8 cellular contexts compared by ENCODE assay signal in genomic region chr16:67845291-67846062, GRCh38. TPM values are rescaled to one million over a fixed set of nuclear protein-coding genes. Genes with fewer than 3 reads are reported as not detected.
DNase-seq lines count a peak whose midpoint lies in the region; ATAC-seq and TF ChIP-seq lines count a peak whose summit lies in the region.

No MANE protein-coding gene starts in this region.

- no peaks in the 10 kb centered on the region for H3K27me3 Mint-ChIP-seq in activated naive CD8-positive, alpha-beta T cell treated with anti-CD3 and anti-CD28 coated beads, Interleukin-2, amount 50 U/mL, for 24 hours

- H3K27ac ChIP-seq in heart right ventricle = peak overlapping the region; percentile 90 to 100 (median 97)
- H3K27ac ChIP-seq in right lobe of liver = peak overlapping the region; percentile 89 to 92 (median 90)
- H3K27ac ChIP-seq in urinary bladder (ENCODE audit: low read depth) = peak overlapping the region; percentile 13

- ATAC-seq in heart right ventricle (no peak), left cardiac atrium (no peak), right lobe of liver (no peak), GM18505 (IDR thresholded peaks at IDR 0.05; ENCODE audit: unreplicated experiment) (no peak)
- ATAC-seq in activated naive CD8-positive, alpha-beta T cell treated with anti-CD3 and anti-CD28 coated beads, Interleukin-2, amount 50 U/mL, for 24 hours = no peak

- peaks cover 59% of the 10 kb centered on the region for H3K4me1 Mint-ChIP-seq in activated naive CD8-positive, alpha-beta T cell treated with anti-CD3 and anti-CD28 coated beads, Interleukin-2, amount 50 U/mL, for 24 hours

- H3K27me3 ChIP-seq in heart right ventricle = no peaks in the 10 kb centered on the region
- H3K27me3 ChIP-seq in right lobe of liver = no peaks in the 10 kb centered on the region

- no peaks in the 10 kb centered on the region for H3K9me3 Mint-ChIP-seq in activated naive CD8-positive, alpha-beta T cell treated with anti-CD3 and anti-CD28 coated beads, Interleukin-2, amount 50 U/mL, for 24 hours

- intact Hi-C loops in heart right ventricle (cut with DNase I) = loop anchor here in 3 of 10 donors (2.0 to 10.0 kb wide), 5 partner anchors 17 to 321 kb away; partner anchors contain the start of genes EDC4 (in 1 of the 3), RANBP10 (in 1 of the 3), RIPOR1 (in 1 of the 3) and TSNAXIP1 (in 1 of the 3)
- intact Hi-C loops in left cardiac atrium (cut with DNase I) = loop anchor here in 1 of 2 donors (2.0 kb wide), 1 partner anchor 27 kb away; the partner anchor contains the start of gene EDC4
- intact Hi-C loops in right lobe of liver (cut with DNase I) = no loop called here

- peaks cover 14% of the 10 kb centered on the region for H3K36me3 Mint-ChIP-seq in activated naive CD8-positive, alpha-beta T cell treated with anti-CD3 and anti-CD28 coated beads, Interleukin-2, amount 50 U/mL, for 24 hours (ENCODE audit: low read depth)

- TF ChIP-seq CTCF in heart right ventricle (IDR thresholded peaks at IDR 0.05) (no peak), right lobe of liver (IDR thresholded peaks at IDR 0.05) (no peak)

- H3K4me3 ChIP-seq in heart right ventricle = peak overlapping the region in 9 of 10 donors; percentile 83 to 100 (median 99)
- H3K4me3 ChIP-seq in right lobe of liver = peak overlapping the region in 2 of 3 donors; percentile 85 to 100
- no peak overlapping the region for H3K4me3 ChIP-seq in urinary bladder (ENCODE audit: low read depth, low read length)

- no peaks in the 10 kb centered on the region for H3K9me3 ChIP-seq in heart right ventricle
- H3K9me3 ChIP-seq in right lobe of liver = no peaks in the 10 kb centered on the region

- 57 to 60% methylated on average over 5 of the region's 5 CpGs for WGBS in heart right ventricle, 2 donors
- WGBS in right lobe of liver (ENCODE audit: insufficient coverage, low coverage, low lambda C conversion rate, missing lambda C conversion rate) = 65% methylated on average over 3 of the region's 5 CpGs
- 67% methylated on average over 5 of the region's 5 CpGs for whole genome bisulfite sequencing in urinary bladder

- H3K4me3 Mint-ChIP-seq in activated naive CD8-positive, alpha-beta T cell treated with anti-CD3 and anti-CD28 coated beads, Interleukin-2, amount 50 U/mL, for 24 hours = peak overlapping the region; percentile 92

- TF ChIP-seq POLR2A in right lobe of liver (IDR thresholded peaks at IDR 0.05) = no peak
- TF ChIP-seq POLR2A in GM18505 (IDR thresholded peaks at IDR 0.05; ENCODE audit: borderline replicate concordance, extremely low read depth, insufficient read depth, insufficient read length) = no peak

- H3K4me1 ChIP-seq in heart right ventricle (peaks cover 21 to 69% (median 60%) of the 10 kb centered on the region in 9 donors), right lobe of liver (peaks cover 0 to 44% (median 12%) of the 10 kb centered on the region in 4 donors), urinary bladder (ENCODE audit: insufficient read depth) (peaks cover 3% of the 10 kb centered on the region)

- peaks cover 0 to 3% (median 0%) of the 10 kb centered on the region in 9 donors for H3K36me3 ChIP-seq in heart right ventricle
- no peaks in the 10 kb centered on the region for H3K36me3 ChIP-seq in right lobe of liver
- H3K36me3 ChIP-seq in urinary bladder (ENCODE audit: insufficient read depth) = no peaks in the 10 kb centered on the region

- DNase-seq in heart right ventricle (no peak), left cardiac atrium (no peak), right lobe of liver (no peak), globus pallidus (ENCODE audit: low spot score) (no peak), NCI-H2081 (lab: John Stamatoyannopoulos, UW) (no peak)
- DNase-seq in activated naive CD8-positive, alpha-beta T cell treated with anti-CD3 and anti-CD28 coated beads, Interleukin-2, amount 50 U/mL, for 24 hours = no peak

- H3K27ac Mint-ChIP-seq in activated naive CD8-positive, alpha-beta T cell treated with anti-CD3 and anti-CD28 coated beads, Interleukin-2, amount 50 U/mL, for 24 hours = peak overlapping the region; percentile 96

RNA-seq across cellular contexts. Expression of gene NUTF2, which starts 1.3 kb away (rescaled TPM):
- total RNA-seq in heart right ventricle = 100 to 1,000 TPM in 1 of 10 donors, 10 to 100 TPM in 9; 73.9 to 105 (median 80.5) TPM
- polyA plus RNA-seq in heart right ventricle = 100 to 1,000 TPM; 186 to 214 TPM
- total RNA-seq in left cardiac atrium = 10 to 100 TPM; 59.8 to 73.9 TPM
- total RNA-seq in right lobe of liver = 10 to 100 TPM; 23.4 to 67.8 (median 33.9) TPM
- 70.6 TPM for total RNA-seq in urinary bladder
- 117 TPM for polyA plus RNA-seq in urinary bladder

RNA-seq across cellular contexts. Expression of gene CENPT, which starts 2.0 kb away (rescaled TPM):
- total RNA-seq in heart right ventricle = 10 to 100 TPM; 16.1 to 27.1 (median 19.1) TPM
- 10 to 100 TPM; 31.1 to 63.3 TPM for polyA plus RNA-seq in heart right ventricle
- 10 to 100 TPM; 22.1 to 22.2 TPM for total RNA-seq in left cardiac atrium
- 10 to 100 TPM; 12.2 to 21.1 (median 18.2) TPM for total RNA-seq in right lobe of liver
- 16.5 TPM for total RNA-seq in urinary bladder
- polyA plus RNA-seq in urinary bladder = 49.4 TPM

RNA-seq across cellular contexts. Expression of gene THAP11, which starts 3.4 kb away (rescaled TPM):
- 10 to 100 TPM; 20.6 to 41.3 (median 26.9) TPM for total RNA-seq in heart right ventricle
- polyA plus RNA-seq in heart right ventricle = 10 to 100 TPM in 1 of 2 donors, 1 to 10 TPM in 1; 6.0 to 23.5 TPM
- total RNA-seq in left cardiac atrium = 10 to 100 TPM; 24.5 to 24.7 TPM
- 10 to 100 TPM in 4 of 6 experiments, 1 to 10 TPM in 2; 8.9 to 23.9 (median 11.7) TPM for total RNA-seq in right lobe of liver
- 27.2 TPM for total RNA-seq in urinary bladder
- polyA plus RNA-seq in urinary bladder = 42.2 TPM

RNA-seq across cellular contexts. Expression of gene EDC4, which starts 27.4 kb away (rescaled TPM):
- total RNA-seq in heart right ventricle (10 to 100 TPM; 25.8 to 41.6 (median 31.3) TPM), left cardiac atrium (10 to 100 TPM; 23.3 to 31.5 TPM), right lobe of liver (10 to 100 TPM; 16.2 to 25.4 (median 19.5) TPM), urinary bladder (31.8 TPM)
- polyA plus RNA-seq in heart right ventricle (10 to 100 TPM; 30.2 to 46.8 TPM), urinary bladder (43.2 TPM)

RNA-seq across cellular contexts. Expression of gene TSNAXIP1, which starts 38.8 kb away (rescaled TPM):
- total RNA-seq in heart right ventricle (1 to 10 TPM in 1 of 10 donors, under 1 TPM in 9; 0.15 to 1.1 (median 0.48) TPM), left cardiac atrium (under 1 TPM; 0.55 to 0.74 TPM), right lobe of liver (1 to 10 TPM in 3 of 6 experiments, under 1 TPM in 3; 0.42 to 1.2 (median 0.99) TPM), urinary bladder (1.2 TPM)
- polyA plus RNA-seq in heart right ventricle (1 to 10 TPM in 1 of 2 donors, under 1 TPM in 1; 0.74 to 1.2 TPM), urinary bladder (2.0 TPM)

Comparison
In these comparisons a context has a peak if more than half of its experiments do, and no peak if none do; other contexts are left out.
1. H3K27ac ChIP-seq: peak in every context shown above with its lines; median percentile 97 in heart right ventricle; 90 in right lobe of liver; 13 in urinary bladder.